ENCODE assay signal across 27 cellular contexts in genomic region chr1:110302836-110303235, GRCh38.
"Had no signal": no experiment of that assay in that cellular context is flagged by ENCODE, and none has a peak within 500 bp of the region (broad histone marks: within the 10 kb centered on the region; RNA-seq: fewer than 3 reads in every experiment).

No MANE protein-coding gene starts in this region.

- H3K27ac ChIP-seq: stomach, suprapubic skin, testis, thoracic aorta, tibial artery, tibial nerve, transverse colon, upper lobe of left lung, upper lobe of right lung, uterus, vagina had no signal

- H3K4me3 Mint-ChIP-seq: stimulated activated effector memory CD8-positive, alpha-beta T cell treated with anti-CD3 and anti-CD28 coated beads, Interleukin-12 subunit alpha, Interleukin-12 subunit beta, amount 100 ng/mL, for 72 hours; stimulated activated memory B cell treated with anti-CD40 and anti-IgM and Interleukin-4, amounts not matched to agents 10 μg/mL and 1 μg/mL and 100 μg/mL, for 72 hours; stimulated activated naive B cell treated with anti-CD40 and anti-IgM and Interleukin-4, amounts not matched to agents 10 μg/mL and 1 μg/mL and 100 μg/mL, for 72 hours; stimulated activated naive CD8-positive, alpha-beta T cell treated with anti-CD3 and anti-CD28 coated beads, Interleukin-15, amount 100 ng/mL, for 72 hours; stimulated activated naive CD8-positive, alpha-beta T cell treated with anti-CD3 and anti-CD28 coated beads, Interleukin-15, Interleukin-2, amounts not matched to agents 100 ng/mL and 50 ng/mL, for 24 hours; type B pancreatic cell had no signal

- H3K9me3 ChIP-seq: stomach, suprapubic skin, testis, thoracic aorta, tibial artery, tibial nerve, transverse colon, upper lobe of left lung, upper lobe of right lung, uterus, vagina had no signal

- H3K4me1 Mint-ChIP-seq: stimulated activated effector memory CD8-positive, alpha-beta T cell treated with anti-CD3 and anti-CD28 coated beads, Interleukin-12 subunit alpha, Interleukin-12 subunit beta, amount 100 ng/mL, for 72 hours; stimulated activated naive CD8-positive, alpha-beta T cell treated with anti-CD3 and anti-CD28 coated beads, Interleukin-15, amount 100 ng/mL, for 72 hours had no signal

- DNase-seq: stimulated activated CD4-positive, alpha-beta T cell treated with anti-CD3 and anti-CD28 coated beads, Interleukin-2, amount 100 ng/mL, for 48 hours; stimulated activated CD4-positive, alpha-beta T cell treated with anti-CD3 and anti-CD28 coated beads, Interleukin-4, amount 100 ng/mL, for 1 hour; stimulated activated CD4-positive, alpha-beta T cell treated with anti-CD3 and anti-CD28 coated beads, Interleukin-4, amount 100 ng/mL, for 24 hours; stimulated activated CD4-positive, alpha-beta T cell treated with anti-CD3 and anti-CD28 coated beads, Interleukin-4, amount 100 ng/mL, for 4 hours; stimulated activated CD8-positive, alpha-beta memory T cell treated with anti-CD3 and anti-CD28 coated beads, Interleukin-4, amount 100 ng/mL, for 48 hours; stimulated activated naive B cell treated with anti-CD40 and anti-IgM and Interleukin-4, amounts not matched to agents 10 μg/mL and 1 μg/mL and 100 μg/mL, for 72 hours; stimulated activated naive CD4-positive, alpha-beta T cell; stimulated activated naive CD4-positive, alpha-beta T cell treated with Interleukin-2 at 50 U/mL for 16 hours; stimulated activated naive CD8-positive, alpha-beta T cell treated with anti-CD3 and anti-CD28 coated beads, Interleukin-15, amount 100 ng/mL, for 72 hours; stimulated activated naive CD8-positive, alpha-beta T cell treated with anti-CD3 and anti-CD28 coated beads, Interleukin-15, Interleukin-2, amounts not matched to agents 100 U/mL and 50 U/mL, for 24 hours; stomach; substantia nigra; testis; tibial artery; transverse colon; trophoblast cell; upper lobe of left lung; upper lobe of right lung; uterus had no signal

- H3K27me3 Mint-ChIP-seq: stimulated activated naive CD8-positive, alpha-beta T cell treated with anti-CD3 and anti-CD28 coated beads, Interleukin-15, Interleukin-2, amounts not matched to agents 100 ng/mL and 50 ng/mL, for 24 hours had no signal

- H3K27me3 ChIP-seq: suprapubic skin, testis, tibial nerve, transverse colon, upper lobe of left lung, upper lobe of right lung, uterus, vagina had no signal

- H3K4me3 ChIP-seq: stomach, suprapubic skin, testis, thoracic aorta, tibial artery, tibial nerve, transverse colon, upper lobe of left lung, upper lobe of right lung, uterus, vagina had no signal

- H3K27ac Mint-ChIP-seq: stimulated activated effector memory CD8-positive, alpha-beta T cell treated with anti-CD3 and anti-CD28 coated beads, Interleukin-12 subunit alpha, Interleukin-12 subunit beta, amount 100 ng/mL, for 72 hours; stimulated activated memory B cell treated with anti-CD40 and anti-IgM and Interleukin-4, amounts not matched to agents 10 μg/mL and 1 μg/mL and 100 μg/mL, for 72 hours; stimulated activated naive B cell treated with anti-CD40 and anti-IgM and Interleukin-4, amounts not matched to agents 10 μg/mL and 1 μg/mL and 100 μg/mL, for 72 hours; stimulated activated naive CD8-positive, alpha-beta T cell treated with anti-CD3 and anti-CD28 coated beads, Interleukin-15, amount 100 ng/mL, for 72 hours; stimulated activated naive CD8-positive, alpha-beta T cell treated with anti-CD3 and anti-CD28 coated beads, Interleukin-15, Interleukin-2, amounts not matched to agents 100 ng/mL and 50 ng/mL, for 24 hours; type B pancreatic cell had no signal

- H3K36me3 Mint-ChIP-seq: stimulated activated effector memory CD8-positive, alpha-beta T cell treated with anti-CD3 and anti-CD28 coated beads, Interleukin-12 subunit alpha, Interleukin-12 subunit beta, amount 100 ng/mL, for 72 hours; stimulated activated memory B cell treated with anti-CD40 and anti-IgM and Interleukin-4, amounts not matched to agents 10 μg/mL and 1 μg/mL and 100 μg/mL, for 72 hours; stimulated activated naive B cell treated with anti-CD40 and anti-IgM and Interleukin-4, amounts not matched to agents 10 μg/mL and 1 μg/mL and 100 μg/mL, for 72 hours; type B pancreatic cell had no signal

- ATAC-seq: stimulated activated effector memory CD8-positive, alpha-beta T cell treated with anti-CD3 and anti-CD28 coated beads, Interleukin-12 subunit alpha, Interleukin-12 subunit beta, amount 100 ng/mL, for 72 hours; stimulated activated memory B cell treated with anti-CD40 and anti-IgM and Interleukin-4, amounts not matched to agents 10 μg/mL and 1 μg/mL and 100 μg/mL, for 72 hours; stimulated activated naive B cell treated with anti-CD40 and anti-IgM and Interleukin-4, amounts not matched to agents 10 μg/mL and 1 μg/mL and 100 μg/mL, for 72 hours; stimulated activated naive CD8-positive, alpha-beta T cell treated with anti-CD3 and anti-CD28 coated beads, Interleukin-15, amount 100 ng/mL, for 72 hours; stimulated activated naive CD8-positive, alpha-beta T cell treated with anti-CD3 and anti-CD28 coated beads, Interleukin-15, Interleukin-2, amounts not matched to agents 100 U/mL and 50 U/mL, for 24 hours; upper lobe of right lung had no signal

- H3K4me1 ChIP-seq: stomach, suprapubic skin, testis, tibial artery, transverse colon, upper lobe of left lung, upper lobe of right lung, uterus, vagina had no signal

- H3K9me3 Mint-ChIP-seq: stimulated activated effector memory CD8-positive, alpha-beta T cell treated with anti-CD3 and anti-CD28 coated beads, Interleukin-12 subunit alpha, Interleukin-12 subunit beta, amount 100 ng/mL, for 72 hours; stimulated activated memory B cell treated with anti-CD40 and anti-IgM and Interleukin-4, amounts not matched to agents 10 μg/mL and 1 μg/mL and 100 μg/mL, for 72 hours; stimulated activated naive B cell treated with anti-CD40 and anti-IgM and Interleukin-4, amounts not matched to agents 10 μg/mL and 1 μg/mL and 100 μg/mL, for 72 hours; stimulated activated naive CD8-positive, alpha-beta T cell treated with anti-CD3 and anti-CD28 coated beads, Interleukin-15, amount 100 ng/mL, for 72 hours; stimulated activated naive CD8-positive, alpha-beta T cell treated with anti-CD3 and anti-CD28 coated beads, Interleukin-15, Interleukin-2, amounts not matched to agents 100 ng/mL and 50 ng/mL, for 24 hours; type B pancreatic cell had no signal

- H3K36me3 ChIP-seq: stomach, suprapubic skin, thoracic aorta, tibial artery, tibial nerve, transverse colon, upper lobe of left lung, upper lobe of right lung, uterus, vagina had no signal
